Comparison of ENCODE assay signal across 1 cellular context in genomic region chr19:45091031-45091918, GRCh38.
TF ChIP-seq lines count a peak whose summit lies in the region.

No MANE protein-coding gene starts in this region.

TF ChIP-seq in H1, 55 proteins besides CTCF, POLR2A, EP300 and RAD21:
- TF ChIP-seq TAF1 (IDR thresholded peaks at IDR 0.05; ENCODE audit: low read depth, low read length), result peak; percentile 71
- TF ChIP-seq FOSL1 (IDR thresholded peaks at IDR 0.05; ENCODE audit: insufficient read depth, low read depth, low read length), result no peak
- TF ChIP-seq SIX5 (IDR thresholded peaks at IDR 0.05; ENCODE audit: low read depth, low read length), result peak; percentile 1; the same call in 1 of the 2 replicates
- peak; percentile 51 for TF ChIP-seq TBP (IDR thresholded peaks at IDR 0.05; ENCODE audit: low read depth, low read length)
- TF ChIP-seq ATF2 (IDR thresholded peaks at IDR 0.05; ENCODE audit: low read length), result no peak
- TF ChIP-seq USF2 (IDR thresholded peaks at IDR 0.05; ENCODE audit: low read length), result peak; percentile 54
- TF ChIP-seq CREB1 (IDR thresholded peaks at IDR 0.05), result peak; percentile 65
- peak; percentile 39; the same call in 1 of the 2 replicates for TF ChIP-seq TEAD4 (IDR thresholded peaks at IDR 0.05; ENCODE audit: low read depth, low read length)
- TF ChIP-seq ATF3 (IDR thresholded peaks at IDR 0.05; ENCODE audit: insufficient read depth, low read depth, low read length), result no peak
- peak; percentile 97 for TF ChIP-seq POLR2AphosphoS5 (IDR thresholded peaks at IDR 0.05; ENCODE audit: low read depth, low read length)
- peak; percentile 75; the same call in 1 of the 2 replicates for TF ChIP-seq SP1 (IDR thresholded peaks at IDR 0.05; ENCODE audit: low read depth, low read length)
- no peak for TF ChIP-seq CHD7 (IDR thresholded peaks at IDR 0.05; ENCODE audit: insufficient replicate concordance, low read length)
- no peak for TF ChIP-seq BRCA1 (IDR thresholded peaks at IDR 0.05; ENCODE audit: low read depth, low read length)
- TF ChIP-seq EGR1 (IDR thresholded peaks at IDR 0.05; ENCODE audit: borderline replicate concordance, low read depth, low read length), result 0 out of 2 replicates have a peak, but pooled peaks have one; percentile 7
- peak; percentile 89 for TF ChIP-seq YY1 (IDR thresholded peaks at IDR 0.05; ENCODE audit: low read depth, low read length)
- peak; percentile 54 to 85; a peak in 3 of 4 replicates for TF ChIP-seq SIN3A (conservative IDR thresholded peaks at IDR 0.05 in 1 of 2, IDR thresholded peaks at IDR 0.05 in 1 of 2; ENCODE audit: low read depth in 1 of 2, low read length in 2 of 2)
- no peak for TF ChIP-seq GABPA (IDR thresholded peaks at IDR 0.05; ENCODE audit: borderline replicate concordance, insufficient read depth, low read length)
- peak; percentile 95 for TF ChIP-seq SRF (IDR thresholded peaks at IDR 0.05; ENCODE audit: low read depth, low read length)
- peak; percentile 84 for TF ChIP-seq MAX (IDR thresholded peaks at IDR 0.05)
- peak; percentile 31; the same call in 1 of the 2 replicates for TF ChIP-seq RBBP5 (IDR thresholded peaks at IDR 0.05; ENCODE audit: borderline replicate concordance, low read depth, low read length)
- TF ChIP-seq SP4 (IDR thresholded peaks at IDR 0.05; ENCODE audit: low read length), result no peak
